Comparison of ENCODE assay signal across 9 cellular contexts in genomic region chr3:100496711-100497261, GRCh38. TPM values are rescaled to one million over a fixed set of nuclear protein-coding genes. Genes with fewer than 3 reads are reported as not detected.
DNase-seq lines count a peak whose midpoint lies in the region; ATAC-seq and TF ChIP-seq lines count a peak whose summit lies in the region.
"Had no signal": no experiment of that assay in that cellular context is flagged by ENCODE, and none has a peak within 500 bp of the region (broad histone marks: within the 10 kb centered on the region; RNA-seq: fewer than 3 reads in every experiment).

No MANE protein-coding gene starts in this region.

- H3K27ac ChIP-seq in brain microvascular endothelial cell (no peak overlapping the region), thyroid gland (no peak overlapping the region)

- H3K36me3 ChIP-seq in brain microvascular endothelial cell (replicated peaks) (no peaks in the 10 kb centered on the region), thyroid gland (no peaks in the 10 kb centered on the region)

- intact Hi-C loops in thyroid gland (cut with DNase I) = no loop called here

- TF ChIP-seq POLR2A in thyroid gland (IDR thresholded peaks at IDR 0.05) = no peak

- H3K4me3 ChIP-seq in AG09309 (ENCODE audit: control insufficient read depth, low read depth, low read length) (no peak overlapping the region), brain microvascular endothelial cell (ENCODE audit: low read depth, low read length) (no peak overlapping the region), thyroid gland (replicated peaks in 1 of 3) (no peak overlapping the region)

- DNase-seq in AG09309 (ENCODE audit: low read depth) = peak; percentile 40
- DNase-seq in brain microvascular endothelial cell = peak; percentile 56
- no peak for DNase-seq in NCI-H2227 treated with DMSO at 0.1 percent for 48 hours (lab: John Stamatoyannopoulos, UW)
- no peak for DNase-seq in activated effector memory CD4-positive, alpha-beta T cell treated with Interleukin-2 at 50 U/mL for 16 hours
- DNase-seq in thyroid gland = no peak
- DNase-seq in hypothalamus (lab: John Stamatoyannopoulos, UW) = no peak
- DNase-seq: occipital lobe had no signal

- in situ Hi-C loops in brain microvascular endothelial cell (cut with HindIII; ENCODE audit: low pct_ligation_motif_present, low sequenced_read_pairs) = no loop called here

- no peaks in the 10 kb centered on the region for H3K9me3 ChIP-seq in thyroid gland

- no peaks in the 10 kb centered on the region for H3K27me3 ChIP-seq in brain microvascular endothelial cell (replicated peaks)
- H3K27me3 ChIP-seq in thyroid gland = no peaks in the 10 kb centered on the region

- TF ChIP-seq CTCF in AG09309 (IDR thresholded peaks at IDR 0.05; ENCODE audit: control insufficient read depth, insufficient read depth, low read depth, low read length, missing control alignments) = no peak
- TF ChIP-seq CTCF in brain microvascular endothelial cell (IDR thresholded peaks at IDR 0.05; ENCODE audit: low read depth, low read length, missing control alignments) = no peak
- TF ChIP-seq CTCF in thyroid gland (IDR thresholded peaks at IDR 0.05) = no peak

- H3K4me1 ChIP-seq in thyroid gland = peaks cover 0 to under 1% of the 10 kb centered on the region in 2 donors

- ATAC-seq in GM21390 (IDR thresholded peaks at IDR 0.05; ENCODE audit: unreplicated experiment) (peak; percentile 35), HG03460 (IDR thresholded peaks at IDR 0.05; ENCODE audit: unreplicated experiment) (peak; percentile 36)

RNA-seq across cellular contexts. Expression of gene TMEM45A, which starts 4.4 kb away (rescaled TPM):
- 10 to 100 TPM; 11.7 to 22.2 (median 14.8) TPM for total RNA-seq in thyroid gland

Comparison
In these comparisons a context has a peak if more than half of its experiments do, and no peak if none do; other contexts are left out.
1. DNase-seq: peak in AG09309 (single experiment) and brain microvascular endothelial cell (single experiment); none in NCI-H2227 treated with DMSO at 0.1 percent for 48 hours (single experiment), activated effector memory CD4-positive, alpha-beta T cell treated with Interleukin-2 at 50 U/mL for 16 hours (single experiment), thyroid gland (0 of 2) and hypothalamus (0 of 51).